Comparison of ENCODE assay signal across 8 cellular contexts in genomic region chr5:111072949-111073682, GRCh38. TPM values are rescaled to one million over a fixed set of nuclear protein-coding genes. Genes with fewer than 3 reads are reported as not detected.
DNase-seq lines count a peak whose midpoint lies in the region; TF ChIP-seq lines count a peak whose summit lies in the region.

No MANE protein-coding gene starts in this region.

- H3K9ac ChIP-seq in mesendoderm (ENCODE audit: low read length): peak overlapping the region; percentile 76

- H3K56ac ChIP-seq in mesendoderm (ENCODE audit: low read length): peak overlapping the region; percentile 85

- H4K8ac ChIP-seq in mesendoderm (ENCODE audit: low read depth, low read length): no peak overlapping the region

- H3K4ac ChIP-seq in mesendoderm (ENCODE audit: low read depth, low read length): no peak overlapping the region

- H3K79me2 ChIP-seq in mesendoderm (ENCODE audit: control insufficient read depth, insufficient read depth, low read length): no peaks in the 10 kb centered on the region

- no peak overlapping the region for H4K5ac ChIP-seq in mesendoderm (ENCODE audit: low read length)

- H3K23ac ChIP-seq in mesendoderm (ENCODE audit: low read length): no peak overlapping the region

- DNase-seq in HFF-Myc (ENCODE audit: extremely low read depth, low read depth): no peak
- peak; percentile 49 for DNase-seq in NCI-H1694 (lab: John Stamatoyannopoulos, UW)
- DNase-seq in activated CD4-positive, alpha-beta T cell treated with anti-CD3 and anti-CD28 coated beads for 48 hours: peak; percentile 76
- peak; percentile 24 for DNase-seq in effector CD4-positive, alpha-beta T cell
- DNase-seq in mesendoderm: peak; percentile 82
- DNase-seq in stimulated activated CD8-positive, alpha-beta memory T cell treated with anti-CD3 and anti-CD28 coated beads, Interleukin-2, amount 100 ng/mL, for 48 hours (ENCODE audit: low read depth in 2 of 2): peak; percentile 65 to 67
- DNase-seq in DMS153 treated with DMSO at 0.1 percent for 48 hours (lab: John Stamatoyannopoulos, UW; ENCODE audit: unreplicated experiment): no peak

- H3K4me1 ChIP-seq in mesendoderm (ENCODE audit: control insufficient read depth, low read depth, low read length): peaks cover 2% of the 10 kb centered on the region

- TF ChIP-seq CTCF in HFF-Myc (IDR thresholded peaks at IDR 0.05; ENCODE audit: low read depth, low read length, missing control alignments): no peak

- no peaks in the 10 kb centered on the region for H3K36me3 ChIP-seq in mesendoderm (ENCODE audit: control insufficient read depth, insufficient read depth, low read length)

- H3K27ac ChIP-seq in mesendoderm (ENCODE audit: low read depth, low read length): no peak overlapping the region

- H3K79me1 ChIP-seq in mesendoderm (ENCODE audit: low read length): no peaks in the 10 kb centered on the region

- no peak overlapping the region for H2BK5ac ChIP-seq in mesendoderm (ENCODE audit: low read length)

- no peak overlapping the region for H2BK120ac ChIP-seq in mesendoderm (ENCODE audit: low read depth, low read length)

- H3K18ac ChIP-seq in mesendoderm (ENCODE audit: low read length): no peak overlapping the region

- H2AK5ac ChIP-seq in mesendoderm (ENCODE audit: low read length): no peak overlapping the region

- H2BK15ac ChIP-seq in mesendoderm (replicated peaks; ENCODE audit: low read depth): no peak overlapping the region

- peak overlapping the region; percentile 81 for H3K4me2 ChIP-seq in mesendoderm (ENCODE audit: low read length)

- WGBS in mesendoderm (ENCODE audit: extremely low coverage, insufficient coverage, low lambda C conversion rate): no CpG with 5 or more reads among the region's 44 CpGs

- peaks cover 12% of the 10 kb centered on the region for H3K27me3 ChIP-seq in mesendoderm (ENCODE audit: insufficient read depth, low read length, poor library complexity)

- H3K4me3 ChIP-seq in GM08714 (ENCODE audit: low read length): peak overlapping the region; percentile 70
- H3K4me3 ChIP-seq in HFF-Myc (replicated peaks; ENCODE audit: low read depth, low read length): peak overlapping the region; percentile 40
- H3K4me3 ChIP-seq in mesendoderm (ENCODE audit: low read length): peak overlapping the region; percentile 76

RNA-seq across cellular contexts. Expression of gene TSLP, which starts 1.6 kb away (rescaled TPM):
- 1.1 TPM for polyA plus RNA-seq in mesendoderm (2013, experiment 1 of 2)
- polyA plus RNA-seq in mesendoderm (2013, experiment 2 of 2): 1.1 TPM

RNA-seq across cellular contexts. Expression of gene WDR36, which starts 19.0 kb away (rescaled TPM):
- polyA plus RNA-seq in mesendoderm (2013, experiment 1 of 2): 21.8 TPM
- 20.8 TPM for polyA plus RNA-seq in mesendoderm (2013, experiment 2 of 2)

Comparison
In these comparisons a context has a peak if more than half of its experiments do, and no peak if none do; other contexts are left out.
1. DNase-seq: peak in NCI-H1694 (single experiment), activated CD4-positive, alpha-beta T cell treated with anti-CD3 and anti-CD28 coated beads for 48 hours (single experiment), effector CD4-positive, alpha-beta T cell (single experiment), mesendoderm (single experiment) and stimulated activated CD8-positive, alpha-beta memory T cell treated with anti-CD3 and anti-CD28 coated beads, Interleukin-2, amount 100 ng/mL, for 48 hours (2 of 2); none in HFF-Myc (single experiment) and DMS153 treated with DMSO at 0.1 percent for 48 hours (single experiment).
2. Peak in every context shown above with its lines, with median percentiles within 50 percentile points of each other: H3K4me3 ChIP-seq.